13 cellular contexts compared by ENCODE assay signal in genomic region chr16:53465606-53466290, GRCh38. TPM values are rescaled to one million over a fixed set of nuclear protein-coding genes. Genes with fewer than 3 reads are reported as not detected.
A peak's percentile ranks its signal among the peaks of the same experiment; 100 is the strongest.
DNase-seq lines count a peak whose midpoint lies in the region; ATAC-seq, FAIRE-seq and TF ChIP-seq lines count a peak whose summit lies in the region.
"Had no signal": no experiment of that assay in that cellular context is flagged by ENCODE, and none has a peak within 500 bp of the region (broad histone marks: within the 10 kb centered on the region; RNA-seq: fewer than 3 reads in every experiment).

No MANE protein-coding gene starts in this region.

- H3K36me3 Mint-ChIP-seq in T-helper 1 cell treated with Interleukin-12 subunit alpha and Interleukin-12 subunit beta and Interleukin-4 antibody, amounts not matched to agents 30 μg/mL and 1 μg/mL, for 36 hours (ENCODE audit: low read depth): peaks cover 41% of the 10 kb centered on the region

- no peaks in the 10 kb centered on the region for H3K9me3 Mint-ChIP-seq in T-helper 1 cell treated with Interleukin-12 subunit alpha and Interleukin-12 subunit beta and Interleukin-4 antibody, amounts not matched to agents 30 μg/mL and 1 μg/mL, for 36 hours

- peaks cover 97% of the 10 kb centered on the region for H3K36me3 ChIP-seq in left ventricle myocardium inferior

- no peak for ATAC-seq in HG03457 (IDR thresholded peaks at IDR 0.05; ENCODE audit: unreplicated experiment)
- ATAC-seq: mucosa of descending colon had no signal

- intact Hi-C loops in left ventricle myocardium inferior (cut with micrococcal nuclease): no loop called here

- no peaks in the 10 kb centered on the region for H3K27me3 ChIP-seq in left ventricle myocardium inferior (ENCODE audit: low read depth)

- DNase-seq in T-helper 1 cell (no peak), RCC 7860 (ENCODE audit: low spot score) (peak; percentile 52), choroid plexus epithelial cell (ENCODE audit: low read depth) (peak; percentile 83), renal cortical epithelial cell (ENCODE audit: low read depth) (peak; percentile 68), pons (ENCODE audit: low spot score) (no peak), left ventricle myocardium inferior (no peak)
- DNase-seq: activated CD4-positive, alpha-beta T cell treated with anti-CD3 and anti-CD28 coated beads, Interleukin-2, amount 50 U/mL, for 4 hours; effector memory CD4-positive, alpha-beta T cell; mucosa of descending colon; NCI-H524 treated with DMSO at 0.1 percent for 48 hours; stimulated activated CD4-positive, alpha-beta T cell treated with anti-CD3 and anti-CD28 coated beads, Interleukin-4, amount 100 ng/mL, for 4 hours had no signal

- peak overlapping the region; percentile 79 for H3K27ac Mint-ChIP-seq in T-helper 1 cell treated with Interleukin-12 subunit alpha and Interleukin-12 subunit beta and Interleukin-4 antibody, amounts not matched to agents 30 μg/mL and 1 μg/mL, for 36 hours

- no peak overlapping the region for H3K4me3 Mint-ChIP-seq in T-helper 1 cell treated with Interleukin-12 subunit alpha and Interleukin-12 subunit beta and Interleukin-4 antibody, amounts not matched to agents 30 μg/mL and 1 μg/mL, for 36 hours

- H3K4me1 ChIP-seq in left ventricle myocardium inferior: peaks cover 7% of the 10 kb centered on the region

- no peaks in the 10 kb centered on the region for H3K9me3 ChIP-seq in left ventricle myocardium inferior (replicated peaks)
- H3K9me3 ChIP-seq: mucosa of descending colon had no signal

- H3K4me3 ChIP-seq in choroid plexus epithelial cell (ENCODE audit: low read depth, low read length) (no peak overlapping the region), left ventricle myocardium inferior (no peak overlapping the region)
- H3K4me3 ChIP-seq: mucosa of descending colon had no signal

- peak; percentile 77 for FAIRE-seq in RCC 7860 (lab: Jason Lieb, UNC)

- peaks cover 18% of the 10 kb centered on the region for H3K4me1 Mint-ChIP-seq in T-helper 1 cell treated with Interleukin-12 subunit alpha and Interleukin-12 subunit beta and Interleukin-4 antibody, amounts not matched to agents 30 μg/mL and 1 μg/mL, for 36 hours (ENCODE audit: low read depth)

- no peak for TF ChIP-seq CTCF in choroid plexus epithelial cell (conservative IDR thresholded peaks at IDR 0.05; ENCODE audit: low read depth, low read length)
- no peak for TF ChIP-seq CTCF in left ventricle myocardium inferior (IDR thresholded peaks at IDR 0.05; ENCODE audit: borderline replicate concordance)

- no peaks in the 10 kb centered on the region for H3K27me3 Mint-ChIP-seq in T-helper 1 cell treated with Interleukin-12 subunit alpha and Interleukin-12 subunit beta and Interleukin-4 antibody, amounts not matched to agents 30 μg/mL and 1 μg/mL, for 36 hours (ENCODE audit: low read depth)

- H3K27ac ChIP-seq in left ventricle myocardium inferior (replicated peaks): no peak overlapping the region

RNA-seq across cellular contexts. Expression of gene RBL2, which starts 31.5 kb away (rescaled TPM):
- total RNA-seq in renal cortical epithelial cell (32.6 and 59.6 TPM in 2 replicates), left ventricle myocardium inferior (36.0 TPM)

RNA-seq across cellular contexts. Expression of gene AKTIP, which starts 37.3 kb away (rescaled TPM):
- total RNA-seq in renal cortical epithelial cell (26.6 and 38.4 TPM in 2 replicates), left ventricle myocardium inferior (95.0 TPM)

Comparison
In these comparisons a context has a peak if more than half of its experiments do, and no peak if none do; other contexts are left out.
1. DNase-seq: peak in RCC 7860 (single experiment), choroid plexus epithelial cell (single experiment) and renal cortical epithelial cell (single experiment); none in T-helper 1 cell (0 of 5), pons (single experiment) and left ventricle myocardium inferior (single experiment).